10 cellular contexts compared by ENCODE assay signal in genomic region chr17:32596666-32597065, GRCh38.
DNase-seq lines count a peak whose midpoint lies in the region; ATAC-seq and TF ChIP-seq lines count a peak whose summit lies in the region.
"Had no signal": no experiment of that assay in that cellular context is flagged by ENCODE, and none has a peak within 500 bp of the region (broad histone marks: within the 10 kb centered on the region; RNA-seq: fewer than 3 reads in every experiment).

No MANE protein-coding gene starts in this region.

- no peaks in the 10 kb centered on the region for H4K20me1 ChIP-seq in H9 (ENCODE audit: control insufficient read depth, insufficient read depth, insufficient read length)

- peaks cover 7% of the 10 kb centered on the region for H3K9me3 Mint-ChIP-seq in endodermal cell
- peaks cover 0 to 7% of the 10 kb centered on the region in 2 experiments; a peak in 2 of 5 replicates for H3K9me3 Mint-ChIP-seq in H9

- no peak overlapping the region for H3K23ac ChIP-seq in H9 (ENCODE audit: insufficient read length, low read depth, low read length)

- H4K5ac ChIP-seq in H9 (ENCODE audit: insufficient read length, low read depth, low read length) = no peak overlapping the region

- peaks cover 10% of the 10 kb centered on the region for H3K36me3 ChIP-seq in endodermal cell (ENCODE audit: control insufficient read depth, insufficient read depth, low read length)

- no peak overlapping the region for H2AFZ ChIP-seq in H9 (ENCODE audit: low read length)

- peak; percentile 65 to 92 for DNase-seq in NCI-H446 (lab: John Stamatoyannopoulos, UW)
- peak; percentile 32 for DNase-seq in left kidney (ENCODE audit: low read depth, low spot score)
- DNase-seq in endodermal cell = no peak
- DNase-seq in GM03348 (ENCODE audit: low spot score) = no peak
- no peak for DNase-seq in occipital lobe (lab: John Stamatoyannopoulos, UW)
- no peak for DNase-seq in H9
- DNase-seq: NCI-H2227 treated with DMSO at 0.1 percent for 48 hours had no signal

- no peak overlapping the region for H2BK15ac ChIP-seq in H9 (ENCODE audit: low read depth, low read length)

- no peak overlapping the region for H4K91ac ChIP-seq in H9 (ENCODE audit: insufficient read length, low read depth, low read length)

- no peak overlapping the region for H2AK5ac ChIP-seq in H9 (ENCODE audit: insufficient read length, low read length)

- no peak overlapping the region for H3K56ac ChIP-seq in H9 (ENCODE audit: insufficient read length, low read depth, low read length)

- no peaks in the 10 kb centered on the region for H3K23me2 ChIP-seq in H9 (ENCODE audit: insufficient read length, low read depth, low read length, poor library complexity, severe bottlenecking)

- H3K4me1 ChIP-seq in endodermal cell (ENCODE audit: control insufficient read depth, insufficient read depth, low read length) (no peaks in the 10 kb centered on the region), H9 (ENCODE audit: insufficient read depth, low read length) (no peaks in the 10 kb centered on the region)
- H3K4me1 ChIP-seq: ascending aorta had no signal

- H3K27me3 Mint-ChIP-seq in endodermal cell (ENCODE audit: insufficient read depth) (no peaks in the 10 kb centered on the region), H9 (ENCODE audit: low read depth) (no peaks in the 10 kb centered on the region)

- H3K4me1 Mint-ChIP-seq in endodermal cell = no peaks in the 10 kb centered on the region
- H3K4me1 Mint-ChIP-seq in H9 = no peaks in the 10 kb centered on the region

- H4K8ac ChIP-seq in H9 (replicated peaks; ENCODE audit: insufficient read length, low read depth, low read length) = no peak overlapping the region

- H2BK120ac ChIP-seq in H9 (ENCODE audit: low read depth, low read length, poor library complexity, severe bottlenecking) = no peak overlapping the region

- no peaks in the 10 kb centered on the region for H3K27me3 ChIP-seq in endodermal cell (ENCODE audit: control insufficient read depth, insufficient read depth, low read length, poor library complexity, severe bottlenecking)
- H3K27me3 ChIP-seq in H9 (ENCODE audit: insufficient read depth, low read length) = no peaks in the 10 kb centered on the region
- H3K27me3 ChIP-seq: ascending aorta had no signal

- H3K36me3 Mint-ChIP-seq in endodermal cell (ENCODE audit: low read depth) (peaks cover 15% of the 10 kb centered on the region), H9 (ENCODE audit: insufficient read depth in 1 of 3, low read depth in 3 of 3) (peaks cover 4 to 11% (median 5%) of the 10 kb centered on the region in 3 experiments; a peak in 4 of 7 replicates)

- no peak for TF ChIP-seq CTCF in endodermal cell (conservative IDR thresholded peaks at IDR 0.05)
- no peak for TF ChIP-seq CTCF in H9 (conservative IDR thresholded peaks at IDR 0.05)

- no peaks in the 10 kb centered on the region for H3K79me2 ChIP-seq in H9 (ENCODE audit: insufficient read depth, low read length)

- H3K4me3 Mint-ChIP-seq in endodermal cell (no peak overlapping the region), H9 (no peak overlapping the region)

- WGBS in endodermal cell (ENCODE audit: insufficient coverage in 1 of 2, insufficient read length in 1 of 2), 2 experiments = 75% methylated on average over 2 of the region's 2 CpGs; no CpG with 5 or more reads in 1 of the 2 experiments
- WGBS in H9 (ENCODE audit: extremely low coverage, insufficient read length, low lambda C conversion rate) = no CpG with 5 or more reads among the region's 2 CpGs

- no peak overlapping the region for H2BK12ac ChIP-seq in H9 (ENCODE audit: insufficient read length, low read depth, low read length)

- no peak overlapping the region for H3K18ac ChIP-seq in H9 (ENCODE audit: insufficient read length, low read depth, low read length)

- ATAC-seq in GM18519 (IDR thresholded peaks at IDR 0.05; ENCODE audit: low FRiP score, unreplicated experiment) (peak; percentile 49), GM21723 (IDR thresholded peaks at IDR 0.05; ENCODE audit: unreplicated experiment) (peak; percentile 61)

- H2BK5ac ChIP-seq in H9 (ENCODE audit: insufficient read length, low read length) = no peak overlapping the region

- no peak overlapping the region for H3K27ac ChIP-seq in endodermal cell (ENCODE audit: low read depth, low read length)
- H3K27ac ChIP-seq in H9 (ENCODE audit: insufficient read length, low read depth, low read length) = no peak overlapping the region
- H3K27ac ChIP-seq: ascending aorta had no signal

- no peaks in the 10 kb centered on the region for H3K79me1 ChIP-seq in H9 (ENCODE audit: insufficient read depth, low read depth, low read length, poor library complexity, severe bottlenecking)

- no peak overlapping the region for H3K4me3 ChIP-seq in endodermal cell (ENCODE audit: low read length)
- H3K4me3 ChIP-seq: ascending aorta had no signal

- H3T11ph ChIP-seq in H9 (ENCODE audit: low read length) = no peak overlapping the region

- peaks cover 17% of the 10 kb centered on the region for H3K9me3 ChIP-seq in endodermal cell (ENCODE audit: control insufficient read depth, low read length)
- H3K9me3 ChIP-seq in H9 (ENCODE audit: control insufficient read depth, low read depth, low read length) = no peaks in the 10 kb centered on the region
- H3K9me3 ChIP-seq: ascending aorta had no signal

- H3K27ac Mint-ChIP-seq in endodermal cell (no peak overlapping the region), H9 (no peak overlapping the region)

- no peak overlapping the region for H3K14ac ChIP-seq in H9 (ENCODE audit: insufficient read depth, low read length)

- H3K4ac ChIP-seq in H9 (ENCODE audit: low read depth, low read length) = no peak overlapping the region

- H3K9ac ChIP-seq in endodermal cell (ENCODE audit: extremely low read depth, low read length, poor library complexity, severe bottlenecking) = no peak overlapping the region
- no peak overlapping the region for H3K9ac ChIP-seq in H9 (ENCODE audit: extremely low read depth, insufficient read length, low read length)

- H2BK20ac ChIP-seq in H9 (ENCODE audit: low read depth, low read length, poor library complexity, severe bottlenecking) = no peak overlapping the region

- H3K4me2 ChIP-seq in H9 (ENCODE audit: insufficient read depth, insufficient read length, low read length) = no peak overlapping the region

Comparison
In these comparisons a context has a peak if more than half of its experiments do, and no peak if none do; other contexts are left out.
1. DNase-seq: peak in NCI-H446 (2 of 2) and left kidney (single experiment); none in endodermal cell (single experiment), GM03348 (single experiment), occipital lobe (single experiment) and H9 (single experiment).